In the genomic region with DNA sequence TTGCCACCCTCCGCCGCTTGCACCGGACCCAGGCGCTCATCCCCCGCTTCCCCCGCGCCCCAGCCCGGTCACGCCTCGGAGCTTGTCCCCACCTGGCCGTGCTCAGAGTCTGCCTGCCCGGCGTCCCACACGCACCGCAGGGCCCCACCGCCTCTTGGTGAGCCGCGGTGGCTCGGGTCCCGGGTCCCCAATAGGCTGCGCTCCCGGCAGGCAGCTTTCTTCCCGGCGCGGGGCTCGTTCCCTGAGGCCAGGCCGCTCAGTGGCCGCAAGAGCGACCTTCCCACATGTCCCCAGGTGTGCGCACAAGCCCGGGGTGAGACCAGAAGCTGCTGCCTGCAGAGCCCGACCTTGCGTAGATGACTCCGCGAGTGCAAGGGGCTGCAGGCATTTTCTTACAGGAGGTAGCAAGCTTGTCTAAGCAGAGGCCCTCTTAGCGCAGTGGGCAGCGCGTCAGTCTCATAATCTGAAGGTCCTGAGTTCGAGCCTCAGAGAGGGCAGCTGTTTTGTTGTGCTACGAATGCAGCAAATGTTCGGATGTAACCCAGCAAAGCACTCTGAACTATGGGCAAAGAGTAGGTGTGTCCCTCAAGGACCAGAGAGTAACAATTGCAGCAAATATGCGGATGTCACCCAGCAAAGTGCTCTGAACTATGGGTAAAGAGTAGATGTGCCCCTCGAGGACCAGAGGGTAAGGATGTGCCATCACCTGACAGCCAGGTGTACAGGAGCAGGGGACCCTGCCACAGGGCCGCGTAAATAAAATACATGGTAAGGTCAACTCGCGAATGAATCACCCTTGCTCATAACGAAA, we compare ENCODE assay signal across 9 cellular contexts. TPM values are rescaled to one million over a fixed set of nuclear protein-coding genes. Genes with fewer than 3 reads are reported as not detected.
DNase-seq lines count a peak whose midpoint lies in the region; ATAC-seq, FAIRE-seq and TF ChIP-seq lines count a peak whose summit lies in the region.
"Had no signal": no experiment of that assay in that cellular context is flagged by ENCODE, and none has a peak within 500 bp of the region (broad histone marks: within the 10 kb centered on the region; RNA-seq: fewer than 3 reads in every experiment).

No MANE protein-coding gene starts in this region.

- FAIRE-seq in RCC 7860 (lab: Jason Lieb, UNC) = no peak

- H3K27me3 Mint-ChIP-seq in endothelial cell (ENCODE audit: unreplicated experiment) (peaks cover 14% of the 10 kb centered on the region), neural crest cell (ENCODE audit: low read depth) (peaks cover 88% of the 10 kb centered on the region)

- peak; percentile 75 for ATAC-seq in HG02938 (IDR thresholded peaks at IDR 0.05; ENCODE audit: unreplicated experiment)

- H3K27ac Mint-ChIP-seq in endothelial cell (ENCODE audit: unreplicated experiment) (peak overlapping the region; percentile 87), neural crest cell (ENCODE audit: unreplicated experiment) (no peak overlapping the region)

- H3K4me1 Mint-ChIP-seq in endothelial cell (ENCODE audit: unreplicated experiment) (peaks cover 7% of the 10 kb centered on the region), neural crest cell (peaks cover 7% of the 10 kb centered on the region)

- TF ChIP-seq CTCF in endothelial cell (IDR thresholded peaks at IDR 0.05; ENCODE audit: unreplicated experiment) (no peak), neural crest cell (conservative IDR thresholded peaks at IDR 0.05) (no peak)

- peaks cover 9% of the 10 kb centered on the region for H3K36me3 Mint-ChIP-seq in endothelial cell (ENCODE audit: low read depth, unreplicated experiment)
- H3K36me3 Mint-ChIP-seq in neural crest cell (ENCODE audit: low read depth) = peaks cover 5% of the 10 kb centered on the region

- peak; percentile 21 to 24 for DNase-seq in activated CD4-positive, alpha-beta T cell treated with anti-CD3 and anti-CD28 coated beads for 24 hours (ENCODE audit: low read depth in 2 of 2)
- no peak for DNase-seq in activated CD4-positive, alpha-beta T cell treated with anti-CD3 and anti-CD28 coated beads for 4 hours
- peak; percentile 43 for DNase-seq in RCC 7860 (ENCODE audit: low spot score)
- peak; percentile 86 for DNase-seq in endothelial cell (ENCODE audit: low spot score)
- peak; percentile 65 for DNase-seq in neural crest cell (ENCODE audit: low read depth, low spot score)
- no peak for DNase-seq in cortex of kidney (lab: John Stamatoyannopoulos, UW)
- no peak for DNase-seq in CD1c-positive myeloid dendritic cell (ENCODE audit: extremely low spot score)

- H3K9me3 Mint-ChIP-seq in endothelial cell (ENCODE audit: unreplicated experiment) = no peaks in the 10 kb centered on the region
- H3K9me3 Mint-ChIP-seq in neural crest cell = peaks cover 5% of the 10 kb centered on the region

- peak overlapping the region; percentile 86 for H3K4me3 Mint-ChIP-seq in endothelial cell (ENCODE audit: unreplicated experiment)
- H3K4me3 Mint-ChIP-seq in neural crest cell = peak overlapping the region; percentile 92

RNA-seq across cellular contexts. Expression of a gene that starts 15.6 kb away (rescaled TPM):
- total RNA-seq in endothelial cell (ENCODE audit: unreplicated experiment) (not detected), neural crest cell (not detected in 2 replicates)
- total RNA-seq: urinary bladder had no signal

RNA-seq across cellular contexts. Expression of a gene that starts 35.8 kb away (rescaled TPM):
- total RNA-seq in endothelial cell (ENCODE audit: unreplicated experiment) (8.3 TPM), neural crest cell (14.2 and 14.3 TPM in 2 replicates)

Comparison
In these comparisons a context has a peak if more than half of its experiments do, and no peak if none do; other contexts are left out.
1. DNase-seq: peak in activated CD4-positive, alpha-beta T cell treated with anti-CD3 and anti-CD28 coated beads for 24 hours (2 of 2), RCC 7860 (single experiment), endothelial cell (single experiment) and neural crest cell (single experiment); none in activated CD4-positive, alpha-beta T cell treated with anti-CD3 and anti-CD28 coated beads for 4 hours (0 of 2), cortex of kidney (single experiment) and CD1c-positive myeloid dendritic cell (single experiment).